In the genomic region with DNA sequence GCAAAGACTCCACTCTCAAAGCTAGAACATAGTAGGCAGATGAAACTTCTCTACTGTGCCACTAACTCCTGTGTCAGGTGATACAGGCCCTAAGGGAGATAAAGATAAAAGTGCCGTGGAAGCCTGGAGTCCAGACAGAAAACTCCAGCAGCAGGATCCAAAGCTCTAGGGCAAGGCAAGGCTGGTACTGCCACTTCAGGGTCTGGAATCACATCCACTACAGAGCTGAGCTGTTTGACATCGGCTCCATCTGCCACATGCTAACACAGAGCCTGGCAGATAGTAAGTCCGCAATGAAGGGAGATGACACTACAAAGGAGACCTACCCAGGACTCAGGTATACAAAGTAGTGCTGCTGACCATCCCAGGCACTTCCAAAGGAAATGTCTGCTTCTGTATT, we compare ENCODE assay signal across 22 cellular contexts. TPM values are rescaled to one million over a fixed set of nuclear protein-coding genes. Genes with fewer than 3 reads are reported as not detected.
DNase-seq lines count a peak whose midpoint lies in the region; ATAC-seq, FAIRE-seq and TF ChIP-seq lines count a peak whose summit lies in the region.
"Had no signal": no experiment of that assay in that cellular context is flagged by ENCODE, and none has a peak within 500 bp of the region (broad histone marks: within the 10 kb centered on the region; RNA-seq: fewer than 3 reads in every experiment).

No MANE protein-coding gene starts in this region.

- ATAC-seq in CD4-positive, alpha-beta T cell (ENCODE audit: poor library complexity), result no peak
- ATAC-seq in activated T-helper 17 cell treated with anti-CD3 and anti-CD28 coated beads, Interleukin-2, amount 50 U/mL, for 72 hours (replicated peaks), result no peak
- peak in 6 of 8 donors; percentile 30 to 68 (median 47) for ATAC-seq in heart right ventricle
- ATAC-seq in GM19023 (IDR thresholded peaks at IDR 0.05; ENCODE audit: unreplicated experiment), result no peak
- ATAC-seq: GM12878 had no signal

- H3K36me3 Mint-ChIP-seq in CD4-positive, alpha-beta T cell (ENCODE audit: low read depth), result peaks cover 81% of the 10 kb centered on the region
- H3K36me3 Mint-ChIP-seq in activated T-helper 17 cell treated with anti-CD3 and anti-CD28 coated beads, Interleukin-2, amount 50 U/mL, for 72 hours (ENCODE audit: low read depth), result peaks cover 89% of the 10 kb centered on the region

- POLR2A ChIA-PET in CD4-positive, alpha-beta T cell (lab: Charles Lee), result no interaction called here

- H3K4me3 ChIP-seq in heart right ventricle (no peak overlapping the region), osteoblast (ENCODE audit: insufficient read depth, low read length) (no peak overlapping the region), small intestine (ENCODE audit: low read depth in 1 of 2, low read length in 2 of 2) (no peak overlapping the region)
- H3K4me3 ChIP-seq: BLaER1, GM12878, PC-9 had no signal

- CTCF ChIA-PET in CD4-positive, alpha-beta T cell (lab: Charles Lee), result interaction anchor here (1.0 kb wide), 2 partner anchors 52 to 141 kb away, joined by 3 read pairs; no protein-coding TSS in a partner anchor

- no peaks in the 10 kb centered on the region for H3K27me3 ChIP-seq in CD4-positive, alpha-beta T cell (ENCODE audit: control insufficient read depth, insufficient read depth, low read length)
- H3K27me3 ChIP-seq in heart right ventricle (no peaks in the 10 kb centered on the region), osteoblast (ENCODE audit: insufficient read depth, low read length) (no peaks in the 10 kb centered on the region), small intestine (ENCODE audit: control insufficient read depth in 2 of 2, insufficient read depth in 2 of 2, low read length in 2 of 2) (no peaks in the 10 kb centered on the region)
- H3K27me3 ChIP-seq: BLaER1 had no signal

- no peak for DNase-seq in CD4-positive, alpha-beta T cell
- no peak for DNase-seq in heart right ventricle
- DNase-seq in osteoblast (ENCODE audit: insufficient read length, low spot score, missing footprints), result no peak
- DNase-seq in small intestine, result no peak
- DNase-seq in mucosa of gallbladder (ENCODE audit: low spot score), result no peak
- DNase-seq: CD4-positive, alpha-beta memory T cell; COR-L47; GDM1; HCEC 1CT; NCI-H1048; NCI-H1417; NCI-H1694 treated with DMSO at 0.1 percent for 48 hours; NCI-H2081; NCI-H2227 treated with DMSO at 0.1 percent for 48 hours; NCI-H526 treated with DMSO at 0.1 percent for 48 hours; PC-9; SHP77 had no signal

- WGBS in heart right ventricle, 2 donors, result 42 to 66% methylated on average over 3 of the region's 3 CpGs
- 88 to 95% (median 90%) methylated on average over 3 of the region's 3 CpGs for WGBS in small intestine, 3 donors

- no peaks in the 10 kb centered on the region for H3K27me3 Mint-ChIP-seq in CD4-positive, alpha-beta T cell
- H3K27me3 Mint-ChIP-seq in activated T-helper 17 cell treated with anti-CD3 and anti-CD28 coated beads, Interleukin-2, amount 50 U/mL, for 72 hours, result no peaks in the 10 kb centered on the region
- H3K27me3 Mint-ChIP-seq: CD4-positive, alpha-beta memory T cell had no signal

- H3K9me3 Mint-ChIP-seq in CD4-positive, alpha-beta T cell, result no peaks in the 10 kb centered on the region
- no peaks in the 10 kb centered on the region for H3K9me3 Mint-ChIP-seq in activated T-helper 17 cell treated with anti-CD3 and anti-CD28 coated beads, Interleukin-2, amount 50 U/mL, for 72 hours
- H3K9me3 Mint-ChIP-seq: CD4-positive, alpha-beta memory T cell had no signal

- H3K27ac Mint-ChIP-seq in CD4-positive, alpha-beta T cell, result peak overlapping the region; percentile 24
- H3K27ac Mint-ChIP-seq in activated T-helper 17 cell treated with anti-CD3 and anti-CD28 coated beads, Interleukin-2, amount 50 U/mL, for 72 hours, result peak overlapping the region; percentile 59

- peaks cover 5% of the 10 kb centered on the region for H4K20me1 ChIP-seq in osteoblast (ENCODE audit: insufficient read depth, low read length)
- H4K20me1 ChIP-seq: BLaER1 had no signal

- H3K4me1 Mint-ChIP-seq in CD4-positive, alpha-beta T cell (ENCODE audit: low read depth), result no peaks in the 10 kb centered on the region
- peaks cover 6% of the 10 kb centered on the region for H3K4me1 Mint-ChIP-seq in activated T-helper 17 cell treated with anti-CD3 and anti-CD28 coated beads, Interleukin-2, amount 50 U/mL, for 72 hours

- H3K9me3 ChIP-seq in CD4-positive, alpha-beta T cell (ENCODE audit: control insufficient read depth, low read length), result no peaks in the 10 kb centered on the region
- no peaks in the 10 kb centered on the region for H3K9me3 ChIP-seq in heart right ventricle
- H3K9me3 ChIP-seq in osteoblast (ENCODE audit: low read depth, low read length), result no peaks in the 10 kb centered on the region
- H3K9me3 ChIP-seq in small intestine (ENCODE audit: control insufficient read depth, low read depth), result no peaks in the 10 kb centered on the region
- H3K9me3 ChIP-seq: BLaER1 had no signal

- H3K79me2 ChIP-seq in osteoblast (ENCODE audit: insufficient read depth, low read length), result peaks cover 61% of the 10 kb centered on the region

- intact Hi-C loops in CD4-positive, alpha-beta T cell (cut with DNase I, micrococcal nuclease), result no loop called here
- intact Hi-C loops in heart right ventricle (cut with DNase I), result loop anchor here in 2 of 10 donors (1.0 to 10.0 kb wide), 2 partner anchors 21 to 142 kb away; partner anchors contain the start of gene PSTPIP2 (in 1 of the 2)

- peaks cover 0 to 98% (median 25%) of the 10 kb centered on the region in 9 donors for H3K36me3 ChIP-seq in heart right ventricle
- peaks cover 79% of the 10 kb centered on the region for H3K36me3 ChIP-seq in osteoblast (ENCODE audit: insufficient read depth, low read length)
- peaks cover 7 to 9% of the 10 kb centered on the region in 2 donors for H3K36me3 ChIP-seq in small intestine (ENCODE audit: control insufficient read depth in 2 of 2, insufficient read depth in 2 of 2, low read length in 2 of 2)

- no peak overlapping the region for H2AFZ ChIP-seq in osteoblast (ENCODE audit: low read length)
- H2AFZ ChIP-seq: PC-9 had no signal

- no peak for FAIRE-seq in small intestine (lab: Jason Lieb, UNC)
- FAIRE-seq: GM12878, H1 had no signal

- H3K4me1 ChIP-seq in heart right ventricle, result peaks cover 0 to 22% (median 0%) of the 10 kb centered on the region in 9 donors
- H3K4me1 ChIP-seq in osteoblast (ENCODE audit: insufficient read depth, low read length), result peaks cover 10% of the 10 kb centered on the region
- no peaks in the 10 kb centered on the region for H3K4me1 ChIP-seq in small intestine (ENCODE audit: control insufficient read depth in 2 of 2, insufficient read depth in 1 of 2, low read depth in 1 of 2, low read length in 1 of 2)
- H3K4me1 ChIP-seq: BLaER1 had no signal

- TF ChIP-seq CTCF in CD4-positive, alpha-beta T cell (IDR thresholded peaks at IDR 0.05), result no peak
- TF ChIP-seq CTCF in heart right ventricle (IDR thresholded peaks at IDR 0.05) (no peak), osteoblast (IDR thresholded peaks at IDR 0.05; ENCODE audit: extremely low read depth, low read depth, low read length) (no peak)

- no peak overlapping the region for H3K4me2 ChIP-seq in osteoblast (ENCODE audit: insufficient read depth, low read length)
- H3K4me2 ChIP-seq: BLaER1, PC-9 had no signal

- H3K27ac ChIP-seq in CD4-positive, alpha-beta T cell (ENCODE audit: low read depth, low read length), result no peak overlapping the region
- H3K27ac ChIP-seq in heart right ventricle, result peak overlapping the region in 4 of 10 donors; percentile 16 to 57 (median 29)
- H3K27ac ChIP-seq in osteoblast (ENCODE audit: low read depth, low read length), result peak overlapping the region; percentile 38
- no peak overlapping the region for H3K27ac ChIP-seq in small intestine (ENCODE audit: low read depth in 1 of 2, low read length in 1 of 2)
- H3K27ac ChIP-seq: BLaER1, PC-9 had no signal

- no peak overlapping the region for H3K4me3 Mint-ChIP-seq in CD4-positive, alpha-beta T cell
- no peak overlapping the region for H3K4me3 Mint-ChIP-seq in activated T-helper 17 cell treated with anti-CD3 and anti-CD28 coated beads, Interleukin-2, amount 50 U/mL, for 72 hours
- H3K4me3 Mint-ChIP-seq: CD4-positive, alpha-beta memory T cell had no signal

RNA-seq across cellular contexts. Expression of gene EPG5, which starts 34.4 kb away (rescaled TPM):
- 10 to 100 TPM; 25.3 to 26.9 TPM for total RNA-seq in CD4-positive, alpha-beta T cell
- 10 to 100 TPM; 22.9 to 24.0 TPM for total RNA-seq in activated T-helper 17 cell treated with anti-CD3 and anti-CD28 coated beads, Interleukin-2, amount 50 U/mL, for 72 hours
- total RNA-seq in heart right ventricle (10 to 100 TPM; 16.7 to 26.3 (median 21.0) TPM), osteoblast (94.8 and 96.4 TPM in 2 replicates), mucosa of gallbladder (25.7 TPM)
- polyA plus RNA-seq in heart right ventricle (1 to 10 TPM; 6.5 to 6.9 TPM), small intestine (1 to 10 TPM; 3.5 to 4.5 (median 4.0) TPM)

Comparison
In these comparisons a context has a peak if more than half of its experiments do, and no peak if none do; other contexts are left out.
1. ATAC-seq: peak in heart right ventricle (6 of 8); none in CD4-positive, alpha-beta T cell (single experiment), activated T-helper 17 cell treated with anti-CD3 and anti-CD28 coated beads, Interleukin-2, amount 50 U/mL, for 72 hours (single experiment) and GM19023 (single experiment).